In the genomic region with DNA sequence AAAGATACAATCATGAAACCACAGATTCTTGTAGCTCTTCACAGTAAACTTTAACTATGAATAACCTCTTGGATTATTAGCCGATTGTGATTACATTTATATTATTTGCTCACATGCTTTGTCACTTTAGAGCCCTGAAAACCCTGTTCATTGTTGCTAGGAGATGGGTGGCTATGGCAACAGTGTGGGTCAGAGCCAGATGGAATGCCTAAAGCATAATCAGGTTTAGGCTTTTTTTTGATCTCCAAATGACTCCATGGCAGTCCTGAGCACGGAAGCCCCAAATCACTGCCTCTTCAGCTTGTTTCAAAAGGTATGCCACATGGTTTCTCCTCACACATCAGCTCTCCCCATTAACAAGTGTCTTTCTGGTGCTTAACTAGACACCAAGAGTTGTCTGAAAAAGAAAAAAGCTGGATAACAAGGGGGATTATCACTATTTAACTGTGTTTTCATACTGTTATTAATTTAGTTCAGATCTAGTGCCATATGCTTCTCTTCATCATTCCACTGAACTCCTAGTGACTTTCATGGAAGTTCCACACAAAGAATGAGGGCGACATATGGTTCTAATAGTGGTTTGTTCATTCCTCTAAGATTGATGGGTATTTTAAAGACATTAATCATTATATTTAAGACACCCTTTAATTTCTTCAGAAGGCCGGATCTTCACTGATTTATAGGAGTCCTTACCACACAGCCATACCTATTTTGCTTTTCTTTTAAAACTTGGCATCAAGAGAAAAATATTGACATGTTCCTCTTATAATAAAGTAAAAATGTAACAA, we compare ENCODE assay signal across 11 cellular contexts.
DNase-seq lines count a peak whose midpoint lies in the region; ATAC-seq lines count a peak whose summit lies in the region.
"Had no signal": no experiment of that assay in that cellular context is flagged by ENCODE, and none has a peak within 500 bp of the region (broad histone marks: within the 10 kb centered on the region; RNA-seq: fewer than 3 reads in every experiment).

No MANE protein-coding gene starts in this region.

- H3K36me3 ChIP-seq in GM23248 (ENCODE audit: low read depth) (no peaks in the 10 kb centered on the region), MG63 (no peaks in the 10 kb centered on the region)

- no peak overlapping the region for H3K4me3 ChIP-seq in GM23248
- H3K4me3 ChIP-seq in MG63, result no peak overlapping the region

- H3K4me1 ChIP-seq in GM23248 (ENCODE audit: insufficient read depth), result peaks cover 11% of the 10 kb centered on the region

- no peak for ATAC-seq in T-cell (replicated peaks in 1 of 4)
- ATAC-seq: effector memory CD8-positive, alpha-beta T cell had no signal

- no peaks in the 10 kb centered on the region for H3K9me3 Mint-ChIP-seq in T-cell
- H3K9me3 Mint-ChIP-seq: activated CD4-positive, alpha-beta memory T cell treated with anti-CD3 and anti-CD28 coated beads, Interleukin-2, amount 10 ng/mL, durations not matched to agents 7 days and 5 days; activated naive CD8-positive, alpha-beta T cell treated with anti-CD3 and anti-CD28 coated beads for 36 hours; effector memory CD8-positive, alpha-beta T cell had no signal

- H3K4me2 ChIP-seq in GM23248 (ENCODE audit: unreplicated experiment), result no peak overlapping the region

- H3K36me3 Mint-ChIP-seq in T-cell, result no peaks in the 10 kb centered on the region
- H3K36me3 Mint-ChIP-seq: activated naive CD8-positive, alpha-beta T cell treated with anti-CD3 and anti-CD28 coated beads for 36 hours had no signal

- in situ Hi-C loops in GM23248 (cut with MboI), result no loop called here

- H3K27me3 ChIP-seq in GM23248 (replicated peaks; ENCODE audit: insufficient read depth) (no peaks in the 10 kb centered on the region), MG63 (no peaks in the 10 kb centered on the region)

- peak; percentile 33 for DNase-seq in GM23248
- DNase-seq in NCI-H2196 (lab: John Stamatoyannopoulos, UW; ENCODE audit: unreplicated experiment), result peak; percentile 72
- peak; percentile 75 for DNase-seq in cerebellar cortex (ENCODE audit: low spot score)
- peak; percentile 42 for DNase-seq in renal cortical epithelial cell (ENCODE audit: low read depth)
- DNase-seq in AML-193 (lab: John Stamatoyannopoulos, UW), result no peak
- no peak for DNase-seq in T-cell
- no peak for DNase-seq in MG63
- DNase-seq: activated CD4-positive, alpha-beta memory T cell treated with anti-CD3 and anti-CD28 coated beads, Interleukin-2, amount 10 ng/mL, durations not matched to agents 7 days and 5 days; activated naive CD8-positive, alpha-beta T cell treated with anti-CD3 and anti-CD28 coated beads for 36 hours; effector memory CD8-positive, alpha-beta T cell; T-helper 1 cell had no signal

- H3K27ac ChIP-seq in GM23248, result no peak overlapping the region

- H3K4me3 Mint-ChIP-seq in T-cell, result no peak overlapping the region
- H3K4me3 Mint-ChIP-seq: activated CD4-positive, alpha-beta memory T cell treated with anti-CD3 and anti-CD28 coated beads, Interleukin-2, amount 10 ng/mL, durations not matched to agents 7 days and 5 days; activated naive CD8-positive, alpha-beta T cell treated with anti-CD3 and anti-CD28 coated beads for 36 hours; effector memory CD8-positive, alpha-beta T cell had no signal

- POLR2A ChIA-PET in T-cell (lab: Charles Lee), result no interaction called here

- H2AFZ ChIP-seq in GM23248, result no peak overlapping the region

- no peaks in the 10 kb centered on the region for H3K79me2 ChIP-seq in GM23248 (ENCODE audit: insufficient read depth)

- no peak overlapping the region for H3K27ac Mint-ChIP-seq in T-cell
- H3K27ac Mint-ChIP-seq: activated CD4-positive, alpha-beta memory T cell treated with anti-CD3 and anti-CD28 coated beads, Interleukin-2, amount 10 ng/mL, durations not matched to agents 7 days and 5 days; activated naive CD8-positive, alpha-beta T cell treated with anti-CD3 and anti-CD28 coated beads for 36 hours; effector memory CD8-positive, alpha-beta T cell had no signal

- CTCF ChIA-PET in T-cell (lab: Charles Lee), result interaction anchor here in 1 of 2 donors (0.6 kb wide), 1 partner anchor 17 kb away, joined by 4 read pairs; no protein-coding TSS in a partner anchor

- H3K4me1 Mint-ChIP-seq in T-cell, result no peaks in the 10 kb centered on the region
- H3K4me1 Mint-ChIP-seq: activated CD4-positive, alpha-beta memory T cell treated with anti-CD3 and anti-CD28 coated beads, Interleukin-2, amount 10 ng/mL, durations not matched to agents 7 days and 5 days; activated naive CD8-positive, alpha-beta T cell treated with anti-CD3 and anti-CD28 coated beads for 36 hours had no signal

- H3K9me3 ChIP-seq in GM23248 (ENCODE audit: low read depth) (no peaks in the 10 kb centered on the region), MG63 (no peaks in the 10 kb centered on the region)

- H3K9ac ChIP-seq in GM23248, result no peak overlapping the region

- H3K27me3 Mint-ChIP-seq in T-cell, result peaks cover 4 to 9% of the 10 kb centered on the region in 2 donors

- H3K9me2 ChIP-seq in GM23248 (ENCODE audit: insufficient read depth), result no peaks in the 10 kb centered on the region

- H4K20me1 ChIP-seq in GM23248 (ENCODE audit: insufficient read depth), result no peaks in the 10 kb centered on the region

- 52 to 53% methylated on average over 4 of the region's 4 CpGs for WGBS in GM23248 (ENCODE audit: low coverage in 1 of 2, low lambda C conversion rate in 2 of 2, missing lambda C conversion rate in 2 of 2), 2 experiments

- H3F3A ChIP-seq in GM23248 (ENCODE audit: insufficient read depth), result 0 out of 2 replicates have a peak, but pooled peaks cover 15% of the 10 kb centered on the region

Comparison
In these comparisons a context has a peak if more than half of its experiments do, and no peak if none do; other contexts are left out.
1. DNase-seq: peak in GM23248 (single experiment), NCI-H2196 (single experiment), cerebellar cortex (single experiment) and renal cortical epithelial cell (single experiment); none in AML-193 (0 of 2), T-cell (0 of 34) and MG63 (single experiment).